22 cellular contexts compared by ENCODE assay signal in genomic region chr3:62125376-62125775, GRCh38.
"Had no signal": no experiment of that assay in that cellular context is flagged by ENCODE, and none has a peak within 500 bp of the region (broad histone marks: within the 10 kb centered on the region; RNA-seq: fewer than 3 reads in every experiment).

No MANE protein-coding gene starts in this region.

- H3K9me3 ChIP-seq: SJSA1 had no signal

- DNase-seq: IMR-90, Karpas-422, KG1, MM.1S, NCI-H1092 treated with DMSO at 0.1 percent for 48 hours, NCI-H1436, NCI-H187, NCI-H2029, NCI-H2081 treated with DMSO at 0.1 percent for 48 hours, NCI-H2171, NCI-H226, NCI-H446, NCI-H510A, NCI-H524 treated with DMSO at 0.1 percent for 48 hours, NCI-H69, NCI-H774, Right ventricle myocardium superior, RPMI8226, SIG-M5 had no signal

- H3K4me3 ChIP-seq: SJSA1, SK-N-MC had no signal

- H3K4me1 ChIP-seq: SJSA1 had no signal

- H3K27me3 ChIP-seq: SJSA1 had no signal

- ATAC-seq: HepG2 had no signal

- H3K36me3 ChIP-seq: SJSA1 had no signal

- H3K27ac ChIP-seq: SJSA1, SK-N-MC had no signal
